1 cellular context compared by ENCODE assay signal in the genomic region with DNA sequence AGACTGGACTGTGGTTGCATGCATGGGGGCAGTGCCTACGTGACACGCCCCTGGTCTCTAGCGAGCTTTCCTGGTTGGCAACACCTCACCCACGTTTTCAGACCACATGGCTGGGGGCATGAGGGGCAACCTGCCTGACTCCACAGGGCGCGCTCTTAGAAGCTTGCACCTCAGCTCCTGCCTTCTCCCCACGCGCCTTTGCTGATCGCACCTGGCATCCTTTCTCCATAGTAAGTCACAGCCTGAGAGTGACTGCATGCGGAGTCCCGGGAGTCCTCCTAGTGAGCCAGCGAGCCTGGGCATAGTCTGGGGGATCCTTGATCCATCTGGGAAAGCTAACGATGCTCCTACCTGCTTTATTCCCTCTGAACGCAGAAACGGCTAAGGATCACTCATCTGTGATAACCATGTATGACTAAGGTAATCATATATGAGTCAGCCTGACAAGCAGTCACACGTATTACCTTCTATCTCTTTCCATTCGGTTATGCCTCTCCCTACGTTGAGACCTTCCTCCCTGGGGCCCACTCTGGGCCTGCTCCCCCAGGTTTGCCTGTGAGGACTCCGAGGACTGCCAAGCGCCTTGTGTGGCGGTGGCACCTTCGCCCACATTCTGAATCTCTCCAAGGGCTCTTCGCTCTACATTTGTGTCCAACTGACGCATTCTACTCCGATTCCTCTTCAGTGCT.
TF ChIP-seq lines count a peak whose summit lies in the region.

No MANE protein-coding gene starts in this region.

TF ChIP-seq in HEK293, 187 proteins besides CTCF, POLR2A, EP300 and RAD21 (continued from another document):
- TF ChIP-seq HIC1 (tag by site-specific recombination; IDR thresholded peaks at IDR 0.05) (0 out of 2 replicates have a peak, but pooled peaks have one; percentile 15), ZBTB48 (tag by site-specific recombination; IDR thresholded peaks at IDR 0.05) (no peak), ZBTB17 (tag by site-specific recombination; IDR thresholded peaks at IDR 0.05) (no peak)
TF ChIP-seq in HEK293: peak in this region for 1.
